29 cellular contexts compared by ENCODE assay signal in genomic region chr1:150484431-150484830, GRCh38. TPM values are rescaled to one million over a fixed set of nuclear protein-coding genes. Genes with fewer than 3 reads are reported as not detected.
DNase-seq lines count a peak whose midpoint lies in the region; ATAC-seq and TF ChIP-seq lines count a peak whose summit lies in the region.
"Had no signal": no experiment of that assay in that cellular context is flagged by ENCODE, and none has a peak within 500 bp of the region (broad histone marks: within the 10 kb centered on the region; RNA-seq: fewer than 3 reads in every experiment).

No MANE protein-coding gene starts in this region.

- no peaks in the 10 kb centered on the region for H4K20me1 ChIP-seq in GM23248 (ENCODE audit: insufficient read depth)
- H4K20me1 ChIP-seq: BLaER1 had no signal

- H3K9me3 ChIP-seq in GM23248 (ENCODE audit: low read depth) = no peaks in the 10 kb centered on the region
- no peaks in the 10 kb centered on the region for H3K9me3 ChIP-seq in esophagus squamous epithelium
- no peaks in the 10 kb centered on the region for H3K9me3 ChIP-seq in sigmoid colon
- H3K9me3 ChIP-seq: BLaER1, pancreas, tibial artery had no signal

- H3K79me2 ChIP-seq in GM23248 (ENCODE audit: insufficient read depth) = peaks cover 9% of the 10 kb centered on the region

- H3K4me3 ChIP-seq in GM23248 (no peak overlapping the region), esophagus squamous epithelium (no peak overlapping the region), sigmoid colon (no peak overlapping the region)
- H3K4me3 ChIP-seq: BLaER1, pancreas, tibial artery had no signal

- H3K4me2 ChIP-seq in GM23248 (ENCODE audit: unreplicated experiment) = peak overlapping the region; percentile 68
- H3K4me2 ChIP-seq: BLaER1 had no signal

- peak overlapping the region; percentile 98 for H2AFZ ChIP-seq in GM23248

- intact Hi-C loops in esophagus squamous epithelium (cut with DNase I) = no loop called here
- intact Hi-C loops in sigmoid colon (cut with DNase I) = no loop called here

- 0 out of 2 replicates have a peak overlapping the region, but pooled peaks have one; percentile 9 for H3K9ac ChIP-seq in GM23248
- H3K9ac ChIP-seq: BLaER1 had no signal

- H3K36me3 ChIP-seq in GM23248 (ENCODE audit: low read depth) = no peaks in the 10 kb centered on the region
- peaks cover 0 to 7% (median 0%) of the 10 kb centered on the region in 3 donors for H3K36me3 ChIP-seq in esophagus squamous epithelium
- H3K36me3 ChIP-seq in sigmoid colon = peaks cover 0 to 6% (median 0%) of the 10 kb centered on the region in 4 donors
- H3K36me3 ChIP-seq: pancreas had no signal

- ATAC-seq in GM19452 (IDR thresholded peaks at IDR 0.05; ENCODE audit: unreplicated experiment) (no peak), GM19351 (IDR thresholded peaks at IDR 0.05; ENCODE audit: unreplicated experiment) (no peak)
- ATAC-seq: HCT116; naive thymus-derived CD8-positive, alpha-beta T cell; pancreas had no signal

- POLR2A ChIA-PET in RWPE1 (lab: Yijun Ruan, JAX; ENCODE audit: low non-redundant PET) = no interaction called here

- WGBS in GM23248 (ENCODE audit: low coverage in 1 of 2, low lambda C conversion rate in 2 of 2, missing lambda C conversion rate in 2 of 2), 2 experiments = 47 to 54% methylated on average over 5 of the region's 5 CpGs
- WGBS in esophagus squamous epithelium, 2 donors = 33 to 62% methylated on average over 4 to 5 of the region's 5 CpGs
- WGBS in sigmoid colon, 2 donors = 88 to 90% methylated on average over 5 of the region's 5 CpGs

- in situ Hi-C loops in GM23248 (cut with MboI) = no loop called here

- H3K27me3 ChIP-seq in GM23248 (replicated peaks; ENCODE audit: insufficient read depth) (no peaks in the 10 kb centered on the region), esophagus squamous epithelium (no peaks in the 10 kb centered on the region), sigmoid colon (no peaks in the 10 kb centered on the region)
- H3K27me3 ChIP-seq: BLaER1, pancreas, tibial artery had no signal

- CTCF ChIA-PET in RWPE1 (lab: Yijun Ruan, JAX) = interaction anchor here (0.6 kb wide), 1 partner anchor 48 kb away, joined by 3 read pairs; no protein-coding TSS in a partner anchor

- no peak for TF ChIP-seq EP300 in sigmoid colon (IDR thresholded peaks at IDR 0.05)

- TF ChIP-seq POLR2A in esophagus squamous epithelium (IDR thresholded peaks at IDR 0.05) (no peak), sigmoid colon (IDR thresholded peaks at IDR 0.05) (no peak)

- no peak for TF ChIP-seq CTCF in RWPE1 (conservative IDR thresholded peaks at IDR 0.05; ENCODE audit: low read depth)
- no peak for TF ChIP-seq CTCF in esophagus squamous epithelium (IDR thresholded peaks at IDR 0.05)
- no peak for TF ChIP-seq CTCF in sigmoid colon (IDR thresholded peaks at IDR 0.05)

- H3K27ac ChIP-seq in GM23248 (peak overlapping the region; percentile 65), RWPE1 (no peak overlapping the region), esophagus squamous epithelium (peak overlapping the region in 3 of 4 donors; percentile 61 to 94 (median 83)), sigmoid colon (no peak overlapping the region)
- H3K27ac ChIP-seq: BLaER1, HL-60, pancreas, tibial artery had no signal

- H3K9me2 ChIP-seq in GM23248 (ENCODE audit: insufficient read depth) = no peaks in the 10 kb centered on the region

- peaks cover 19% of the 10 kb centered on the region for H3K4me1 ChIP-seq in GM23248 (ENCODE audit: insufficient read depth)
- peaks cover 4 to 41% (median 8%) of the 10 kb centered on the region in 3 donors for H3K4me1 ChIP-seq in esophagus squamous epithelium
- peaks cover 0 to 11% (median 9%) of the 10 kb centered on the region in 4 donors for H3K4me1 ChIP-seq in sigmoid colon

- H3F3A ChIP-seq in GM23248 (ENCODE audit: insufficient read depth) = peaks cover 11% of the 10 kb centered on the region

- DNase-seq in GM23248 = peak; percentile 87
- DNase-seq in RWPE1 (ENCODE audit: low spot score) = peak; percentile 46
- DNase-seq in esophagus squamous epithelium (lab: John Stamatoyannopoulos, UW) = no peak
- DNase-seq in sigmoid colon = peak; percentile 14
- DNase-seq in NCI-H510A treated with DMSO at 0.1 percent for 48 hours (lab: John Stamatoyannopoulos, UW) = no peak
- DNase-seq in NCI-H2107 treated with DMSO at 0.1 percent for 48 hours (lab: John Stamatoyannopoulos, UW; ENCODE audit: unreplicated experiment) = no peak
- DNase-seq: activated CD4-positive, alpha-beta memory T cell treated with anti-CD3 and anti-CD28 coated beads, Interleukin-2, amount 10 ng/mL, durations not matched to agents 7 days and 5 days; activated CD4-positive, CD25-positive, alpha-beta regulatory T cell; activated naive CD4-positive, alpha-beta T cell treated with anti-CD3 and anti-CD28 coated beads for 36 hours; activated T-cell treated with anti-CD3 and anti-CD28 coated beads, Interleukin-2, amount 50 U/mL, for 1 hour; anterior cingulate cortex; cerebellar nuclear complex; effector memory CD4-positive, alpha-beta T cell; hippocampal formation; kidney; naive thymus-derived CD8-positive, alpha-beta T cell; NCI-H1048; NCI-H2029; NCI-H446 treated with DMSO at 0.1 percent for 48 hours; pancreas; stimulated activated naive CD4-positive, alpha-beta T cell treated with Interleukin-2 at 50 U/mL for 16 hours; tibial artery had no signal

RNA-seq across cellular contexts. Expression of gene TARS2, which starts 2.8 kb away (rescaled TPM):
- total RNA-seq in GM23248 (2014; rRNA removed; shearing (Covaris generic)) = 6.7 and 14.4 TPM in 2 replicates
- polyA plus RNA-seq in GM23248 (2016; fragmentation: Nextera tagmentation; extraction: Ambion mirVana) (14.0 and 14.4 TPM in 2 replicates), sigmoid colon (10 to 100 TPM in 1 of 3 donors, 1 to 10 TPM in 2; 4.6 to 16.9 (median 6.0) TPM)
- total RNA-seq in esophagus squamous epithelium (10 to 100 TPM; 10.5 to 16.5 (median 13.7) TPM), sigmoid colon (10 to 100 TPM in 2 of 4 donors, 1 to 10 TPM in 2; 8.1 to 13.3 (median 10.4) TPM)

RNA-seq across cellular contexts. Expression of gene ECM1, which starts 23.5 kb away (rescaled TPM):
- 133 and 160 TPM in 2 replicates for total RNA-seq in GM23248 (2014; rRNA removed; shearing (Covaris generic))
- polyA plus RNA-seq in GM23248 (2016; fragmentation: Nextera tagmentation; extraction: Ambion mirVana) = 282 and 291 TPM in 2 replicates
- total RNA-seq in esophagus squamous epithelium = 1,000 to 10,000 TPM in 1 of 4 donors, 100 to 1,000 TPM in 3; 311 to 1,013 (median 406) TPM
- 10 to 100 TPM in 3 of 4 donors, 1 to 10 TPM in 1; 9.2 to 23.8 (median 13.8) TPM for total RNA-seq in sigmoid colon
- polyA plus RNA-seq in sigmoid colon = 1 to 10 TPM; 2.1 to 8.7 (median 3.0) TPM

RNA-seq across cellular contexts. Expression of gene FALEC, which starts 31.1 kb away (rescaled TPM):
- not detected in 2 replicates for total RNA-seq in GM23248 (2014; rRNA removed; shearing (Covaris generic))
- polyA plus RNA-seq in GM23248 (2016; fragmentation: Nextera tagmentation; extraction: Ambion mirVana) (0.49 and 0.71 TPM in 2 replicates), sigmoid colon (under 1 TPM in 1 of 3 donors, not detected in 2; 0.35 TPM)
- total RNA-seq in esophagus squamous epithelium (1 to 10 TPM in 1 of 4 donors, not detected in 3; 3.6 TPM), sigmoid colon (not detected)
- total RNA-seq: activated CD4-positive, alpha-beta memory T cell treated with anti-CD3 and anti-CD28 coated beads, Interleukin-2, amount 10 ng/mL, durations not matched to agents 7 days and 5 days; activated naive CD4-positive, alpha-beta T cell treated with anti-CD3 and anti-CD28 coated beads for 36 hours; kidney; mesenteric fat pad; pancreas; T-helper 2 cell treated with Interferon-gamma antibody and Interleukin-4, amounts not matched to agents 100 ng/mL and 5 ng/mL, for 36 hours had no signal
- polyA plus RNA-seq: pancreas had no signal

Comparison
In these comparisons a context has a peak if more than half of its experiments do, and no peak if none do; other contexts are left out.
1. DNase-seq: peak in GM23248 (single experiment), RWPE1 (single experiment) and sigmoid colon (single experiment); none in esophagus squamous epithelium (single experiment), NCI-H510A treated with DMSO at 0.1 percent for 48 hours (single experiment) and NCI-H2107 treated with DMSO at 0.1 percent for 48 hours (single experiment).
2. H3K27ac ChIP-seq: peak in GM23248 (single experiment) and esophagus squamous epithelium (3 of 4); none in RWPE1 (single experiment) and sigmoid colon (0 of 4).